13 cellular contexts compared by ENCODE assay signal in the genomic region with DNA sequence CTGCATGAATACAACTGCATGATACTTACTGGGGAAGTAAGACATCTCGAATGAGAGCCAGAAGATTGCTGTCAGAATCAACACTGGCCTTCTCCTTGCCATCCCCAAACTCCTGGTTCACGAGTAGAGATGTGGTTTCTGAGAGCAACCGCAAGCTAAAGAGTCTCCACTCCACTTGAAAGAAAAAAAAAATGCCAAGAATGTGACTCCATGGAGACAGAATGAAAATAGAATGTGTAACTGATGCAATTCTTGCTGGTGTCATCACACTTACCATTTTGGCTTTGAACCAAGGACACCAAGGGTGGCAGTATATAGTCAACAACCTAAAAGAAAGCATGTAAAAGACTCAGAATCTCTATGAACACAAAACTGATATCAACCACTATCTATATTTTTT.
DNase-seq lines count a peak whose midpoint lies in the region; ATAC-seq and TF ChIP-seq lines count a peak whose summit lies in the region.
"Had no signal": no experiment of that assay in that cellular context is flagged by ENCODE, and none has a peak within 500 bp of the region (broad histone marks: within the 10 kb centered on the region; RNA-seq: fewer than 3 reads in every experiment).

No MANE protein-coding gene starts in this region.

- TF ChIP-seq RAD21 in SK-N-SH (IDR thresholded peaks at IDR 0.05; ENCODE audit: low read length): no peak

- no peaks in the 10 kb centered on the region for H3K4me1 Mint-ChIP-seq in nephron progenitor cell
- H3K4me1 Mint-ChIP-seq: central memory CD8-positive, alpha-beta T cell had no signal

- no peaks in the 10 kb centered on the region for H3K9me3 Mint-ChIP-seq in nephron progenitor cell
- H3K9me3 Mint-ChIP-seq: central memory CD8-positive, alpha-beta T cell; mesothelial cell of epicardium had no signal

- CTCF ChIA-PET in SK-N-SH (lab: Yijun Ruan, JAX): no interaction called here

- no peaks in the 10 kb centered on the region for H4K20me1 ChIP-seq in SK-N-SH (ENCODE audit: insufficient read depth)

- TF ChIP-seq EP300 in SK-N-SH (IDR thresholded peaks at IDR 0.05; ENCODE audit: borderline replicate concordance in 1 of 2, low read depth in 1 of 2, low read length in 1 of 2): no peak; a peak in 1 of 4 replicates

- H3K27ac ChIP-seq in SK-N-SH (ENCODE audit: low read depth in 2 of 2, low read length in 1 of 2) (no peak overlapping the region; a peak in 1 of 4 replicates), upper lobe of right lung (no peak overlapping the region)
- H3K27ac ChIP-seq: 22Rv1, VCaP had no signal

- H3F3A ChIP-seq in SK-N-SH (replicated peaks; ENCODE audit: insufficient read depth): no peaks in the 10 kb centered on the region

- TF ChIP-seq CTCF in SK-N-SH (IDR thresholded peaks at IDR 0.05) (no peak), upper lobe of right lung (IDR thresholded peaks at IDR 0.05) (no peak), nephron progenitor cell (IDR thresholded peaks at IDR 0.05) (no peak)

- WGBS in SK-N-SH (ENCODE audit: low lambda C conversion rate): 66% methylated on average over 3 of the region's 3 CpGs

- no peak overlapping the region for H3K9ac ChIP-seq in SK-N-SH

- H3K79me2 ChIP-seq in SK-N-SH (ENCODE audit: insufficient read depth): no peaks in the 10 kb centered on the region

- H2AFZ ChIP-seq in SK-N-SH (ENCODE audit: low read depth): no peak overlapping the region

- no peaks in the 10 kb centered on the region for H3K9me2 ChIP-seq in SK-N-SH

- H3K36me3 Mint-ChIP-seq in nephron progenitor cell (ENCODE audit: low read depth): peaks cover 6% of the 10 kb centered on the region
- H3K36me3 Mint-ChIP-seq: mesothelial cell of epicardium had no signal

- peak; percentile 79 to 91 for ATAC-seq in left cardiac atrium
- peak; percentile 74 for ATAC-seq in upper lobe of right lung

- H3K4me3 ChIP-seq in SK-N-SH (ENCODE audit: low read depth in 2 of 2, low read length in 1 of 2) (no peak overlapping the region), upper lobe of right lung (no peak overlapping the region)

- no peak overlapping the region for H3K4me2 ChIP-seq in SK-N-SH

- no peak overlapping the region for H3K4me3 Mint-ChIP-seq in nephron progenitor cell
- H3K4me3 Mint-ChIP-seq: central memory CD8-positive, alpha-beta T cell; mesothelial cell of epicardium had no signal

- DNase-seq in DMS53 (lab: John Stamatoyannopoulos, UW): peak; percentile 12
- no peak for DNase-seq in DMS53 treated with DMSO at 0.1 percent for 48 hours (lab: John Stamatoyannopoulos, UW; ENCODE audit: unreplicated experiment)
- no peak for DNase-seq in SK-N-SH
- no peak for DNase-seq in left cardiac atrium
- DNase-seq in upper lobe of right lung: no peak
- no peak for DNase-seq in SK-N-DZ (ENCODE audit: low spot score)
- DNase-seq in nephron progenitor cell: no peak
- DNase-seq in NCI-H1694 (lab: John Stamatoyannopoulos, UW): no peak
- DNase-seq: KBM-7 had no signal

- H3K27me3 Mint-ChIP-seq in nephron progenitor cell (ENCODE audit: low read depth, poor library complexity): peaks cover 3% of the 10 kb centered on the region
- H3K27me3 Mint-ChIP-seq: central memory CD8-positive, alpha-beta T cell had no signal

- no peak overlapping the region for H3K27ac Mint-ChIP-seq in nephron progenitor cell
- H3K27ac Mint-ChIP-seq: mesothelial cell of epicardium had no signal

- peaks cover 2 to 4% of the 10 kb centered on the region in 2 experiments for H3K36me3 ChIP-seq in SK-N-SH (replicated peaks in 1 of 2; ENCODE audit: control insufficient read depth in 1 of 2, insufficient read depth in 2 of 2, low read length in 1 of 2)
- no peaks in the 10 kb centered on the region for H3K36me3 ChIP-seq in upper lobe of right lung

- POLR2A ChIA-PET in SK-N-SH (lab: Yijun Ruan, JAX): no interaction called here

- intact Hi-C loops in left cardiac atrium (cut with DNase I): no loop called here
- intact Hi-C loops in upper lobe of right lung (cut with DNase I): no loop called here

- no peaks in the 10 kb centered on the region for H3K9me3 ChIP-seq in SK-N-SH
- no peaks in the 10 kb centered on the region for H3K9me3 ChIP-seq in upper lobe of right lung

- H3K4me1 ChIP-seq in SK-N-SH (ENCODE audit: control insufficient read depth in 1 of 2, insufficient read depth in 2 of 2, low read depth in 1 of 2, low read length in 1 of 2): no peaks in the 10 kb centered on the region; a peak in 1 of 4 replicates
- H3K4me1 ChIP-seq in upper lobe of right lung: no peaks in the 10 kb centered on the region

- no peaks in the 10 kb centered on the region for H3K27me3 ChIP-seq in SK-N-SH (ENCODE audit: insufficient read depth)
- no peaks in the 10 kb centered on the region for H3K27me3 ChIP-seq in upper lobe of right lung

TF ChIP-seq in SK-N-SH, 30 proteins besides CTCF, POLR2A, EP300 and RAD21:
- TF ChIP-seq CHD2 (IDR thresholded peaks at IDR 0.05; ENCODE audit: low read length, partially characterized antibody): no peak
- TF ChIP-seq IRF3 (IDR thresholded peaks at IDR 0.05; ENCODE audit: low read depth, low read length): no peak
- peak; percentile 20; the same call in 1 of the 2 replicates for TF ChIP-seq NFIC (IDR thresholded peaks at IDR 0.05; ENCODE audit: borderline replicate concordance)
- TF ChIP-seq GATA2 (CRISPR knock-in tag; IDR thresholded peaks at IDR 0.05): no peak
- TF ChIP-seq FOSL2 (IDR thresholded peaks at IDR 0.05; ENCODE audit: borderline replicate concordance, low read depth): no peak
- TF ChIP-seq NRF1 (IDR thresholded peaks at IDR 0.05; ENCODE audit: low read depth, low read length): no peak
